Comparison of ENCODE assay signal across 10 cellular contexts in the genomic region with DNA sequence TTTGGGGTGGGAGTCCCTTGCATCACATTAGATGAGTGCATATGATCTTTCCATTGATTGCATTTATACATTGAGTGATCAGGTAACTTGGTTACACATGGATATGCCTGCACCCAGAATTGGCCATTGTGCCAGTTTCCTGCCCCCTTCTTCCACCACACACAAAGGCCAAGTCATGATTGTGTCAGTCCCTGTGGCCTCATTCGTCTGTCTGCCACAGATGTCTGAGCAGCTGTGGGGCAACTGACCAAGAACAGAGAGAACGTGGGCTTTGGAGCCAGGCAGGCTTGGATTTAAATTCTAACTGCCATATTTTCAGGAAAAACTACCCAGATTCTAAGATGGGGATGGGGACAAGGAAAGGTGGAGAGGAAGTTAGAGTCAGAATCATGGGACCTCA. TPM values are rescaled to one million over a fixed set of nuclear protein-coding genes. Genes with fewer than 3 reads are reported as not detected.
DNase-seq lines count a peak whose midpoint lies in the region; ATAC-seq and TF ChIP-seq lines count a peak whose summit lies in the region.
"Had no signal": no experiment of that assay in that cellular context is flagged by ENCODE, and none has a peak within 500 bp of the region (broad histone marks: within the 10 kb centered on the region; RNA-seq: fewer than 3 reads in every experiment).

No MANE protein-coding gene starts in this region.

- peak overlapping the region; percentile 85; the same call in 1 of the 2 replicates for H3K27ac ChIP-seq in GM23248
- H3K27ac ChIP-seq in mammary epithelial cell (ENCODE audit: insufficient read depth, low read depth, low read length): peak overlapping the region; percentile 98
- H3K27ac ChIP-seq in thyroid gland: no peak overlapping the region

- no peaks in the 10 kb centered on the region for H3K9me3 ChIP-seq in GM23248 (ENCODE audit: low read depth)
- no peaks in the 10 kb centered on the region for H3K9me3 ChIP-seq in mammary epithelial cell (replicated peaks; ENCODE audit: insufficient read depth, low read length)
- no peaks in the 10 kb centered on the region for H3K9me3 ChIP-seq in thyroid gland

- H3K4me1 ChIP-seq in GM23248 (ENCODE audit: insufficient read depth) (peaks cover 81% of the 10 kb centered on the region), mammary epithelial cell (ENCODE audit: insufficient read depth, low read length) (peaks cover 90% of the 10 kb centered on the region), thyroid gland (peaks cover 46 to 59% of the 10 kb centered on the region in 2 donors)

- in situ Hi-C loops in GM23248 (cut with MboI) (loop anchor here (10.0 to 25.0 kb wide), 3 partner anchors 308 to 971 kb away; partner anchors contain the start of gene LEKR1), mammary epithelial cell (cut with MboI; ENCODE audit: low sequenced_read_pairs in 2 of 2) (loop anchor here in 1 of 2 donors (10.0 to 25.0 kb wide), 3 partner anchors 448 to 971 kb away; partner anchors contain the start of gene SSR3)

- H3K4me2 ChIP-seq in GM23248 (ENCODE audit: unreplicated experiment) (peak overlapping the region; percentile 55), mammary epithelial cell (ENCODE audit: insufficient read depth, low read depth, low read length) (no peak overlapping the region)

- 15 to 30% methylated on average over 2 of the region's 2 CpGs for WGBS in GM23248 (ENCODE audit: low coverage in 1 of 2, low lambda C conversion rate in 2 of 2, missing lambda C conversion rate in 2 of 2), 2 experiments
- WGBS in mammary epithelial cell (ENCODE audit: low coverage, missing lambda C conversion rate): 26% methylated on average over 2 of the region's 2 CpGs
- 70 to 88% methylated on average over 2 of the region's 2 CpGs for WGBS in thyroid gland, 2 donors

- H3K27me3 ChIP-seq in GM23248 (replicated peaks; ENCODE audit: insufficient read depth) (no peaks in the 10 kb centered on the region), mammary epithelial cell (ENCODE audit: insufficient read depth, low read length) (no peaks in the 10 kb centered on the region), thyroid gland (no peaks in the 10 kb centered on the region)

- H3K36me3 ChIP-seq in GM23248 (ENCODE audit: low read depth) (no peaks in the 10 kb centered on the region), mammary epithelial cell (ENCODE audit: insufficient read depth, low read length) (no peaks in the 10 kb centered on the region), thyroid gland (no peaks in the 10 kb centered on the region)

- CTCF ChIA-PET in mammary epithelial cell (lab: Charles Lee; ENCODE audit: low non-redundant PET): interaction anchor here (0.5 kb wide), 1 partner anchor 982 kb away, joined by 5 read pairs; no protein-coding TSS in a partner anchor

- H3K9ac ChIP-seq in GM23248 (no peak overlapping the region), mammary epithelial cell (ENCODE audit: insufficient read depth, low read length) (no peak overlapping the region)

- H3K4me1 Mint-ChIP-seq in naive thymus-derived CD8-positive, alpha-beta T cell: peaks cover 36 to 69% (median 63%) of the 10 kb centered on the region in 4 donors

- H2AFZ ChIP-seq in GM23248: no peak overlapping the region
- peak overlapping the region; percentile 9 for H2AFZ ChIP-seq in mammary epithelial cell (ENCODE audit: low read depth, low read length)

- peaks cover 71% of the 10 kb centered on the region for H3F3A ChIP-seq in GM23248 (ENCODE audit: insufficient read depth)

- H3K27ac Mint-ChIP-seq in naive thymus-derived CD8-positive, alpha-beta T cell: peak overlapping the region; percentile 58 to 98 (median 96)

- dilution Hi-C loops in mammary epithelial cell (cut with HindIII; ENCODE audit: low sequenced_read_pairs): no loop called here

- H3K36me3 Mint-ChIP-seq in naive thymus-derived CD8-positive, alpha-beta T cell: no peaks in the 10 kb centered on the region

- no peaks in the 10 kb centered on the region for H3K9me3 Mint-ChIP-seq in naive thymus-derived CD8-positive, alpha-beta T cell

- H3K4me3 Mint-ChIP-seq in naive thymus-derived CD8-positive, alpha-beta T cell: peak overlapping the region in 1 of 10 donors; percentile 50

- intact Hi-C loops in mammary epithelial cell (cut with micrococcal nuclease) (loop anchor here (5.0 to 10.0 kb wide), 4 partner anchors 158 to 1118 kb away; no protein-coding TSS in a partner anchor), thyroid gland (cut with DNase I) (loop anchor here (5.0 to 10.0 kb wide), 4 partner anchors 41 to 598 kb away; partner anchors contain the start of gene TIPARP)

- H4K20me1 ChIP-seq in GM23248 (ENCODE audit: insufficient read depth) (no peaks in the 10 kb centered on the region), mammary epithelial cell (ENCODE audit: insufficient read depth, low read length) (no peaks in the 10 kb centered on the region)

- H3K4me3 ChIP-seq in GM23248 (no peak overlapping the region), mammary epithelial cell (replicated peaks in 1 of 3; ENCODE audit: insufficient read depth in 1 of 3, low read depth in 2 of 3, low read length in 3 of 3) (no peak overlapping the region), thyroid gland (replicated peaks in 1 of 3) (no peak overlapping the region)

- no TSS peak for BruUV-seq in mammary epithelial cell (replicated peaks; lab: Mats Ljungman, UMichigan)

- TF ChIP-seq CTCF in mammary epithelial cell (conservative IDR thresholded peaks at IDR 0.05 in 1 of 2, IDR thresholded peaks at IDR 0.05 in 1 of 2; ENCODE audit: extremely low read depth in 1 of 2, insufficient read depth in 1 of 2, low read depth in 1 of 2, low read length in 2 of 2): no peak
- TF ChIP-seq CTCF in thyroid gland (IDR thresholded peaks at IDR 0.05): no peak

- no peaks in the 10 kb centered on the region for H3K9me2 ChIP-seq in GM23248 (ENCODE audit: insufficient read depth)

- DNase-seq in Ammon's horn (ENCODE audit: low spot score) (peak; percentile 93), GM23248 (peak; percentile 64), mammary epithelial cell (peak; percentile 22), GOT3 (lab: John Stamatoyannopoulos, UW) (no peak), thyroid gland (no peak)
- no peak for DNase-seq in naive thymus-derived CD8-positive, alpha-beta T cell
- DNase-seq: activated T-cell treated with anti-CD3 and anti-CD28 coated beads, Interleukin-2, amount 50 U/mL, for 1 hour; NCI-H345 had no signal

- no peaks in the 10 kb centered on the region for H3K79me2 ChIP-seq in GM23248 (ENCODE audit: insufficient read depth)
- no peaks in the 10 kb centered on the region for H3K79me2 ChIP-seq in mammary epithelial cell (ENCODE audit: insufficient read depth, low read length)

- POLR2A ChIA-PET in naive thymus-derived CD8-positive, alpha-beta T cell (lab: Charles Lee): interaction anchor here (7.9 kb wide), 1 partner anchor 43 kb away, joined by 67 read pairs; no protein-coding TSS in a partner anchor

- no peak for TF ChIP-seq POLR2A in thyroid gland (IDR thresholded peaks at IDR 0.05)

- ATAC-seq in naive thymus-derived CD8-positive, alpha-beta T cell: no peak
- ATAC-seq in HG02885 (IDR thresholded peaks at IDR 0.05; ENCODE audit: poor library complexity, unreplicated experiment): no peak
- ATAC-seq in HG02623 (IDR thresholded peaks at IDR 0.05; ENCODE audit: unreplicated experiment): no peak

- H3K27me3 Mint-ChIP-seq in naive thymus-derived CD8-positive, alpha-beta T cell: no peaks in the 10 kb centered on the region

RNA-seq across cellular contexts. Expression of gene CCNL1, which starts 27.0 kb away (rescaled TPM):
- 88.9 and 97.7 TPM in 2 replicates for total RNA-seq in GM23248 (2014; rRNA removed; shearing (Covaris generic))
- polyA plus RNA-seq in GM23248 (2016; fragmentation: Nextera tagmentation; extraction: Ambion mirVana): 58.6 and 77.5 TPM in 2 replicates
- 100 to 1,000 TPM; 127 to 130 TPM for total RNA-seq in mammary epithelial cell
- polyA plus RNA-seq in mammary epithelial cell: 42.7 TPM
- polyA minus RNA-seq in mammary epithelial cell: 37.7 TPM
- total RNA-seq in naive thymus-derived CD8-positive, alpha-beta T cell: 100 to 1,000 TPM; 385 to 388 TPM
- polyA plus RNA-seq in naive thymus-derived CD8-positive, alpha-beta T cell: 10 to 100 TPM; 52.9 to 57.0 (median 54.9) TPM
- 100 to 1,000 TPM; 142 to 375 (median 227) TPM for total RNA-seq in thyroid gland

Comparison
In these comparisons a context has a peak if more than half of its experiments do, and no peak if none do; other contexts are left out.
1. DNase-seq: peak in Ammon's horn (single experiment), GM23248 (single experiment) and mammary epithelial cell (single experiment); none in naive thymus-derived CD8-positive, alpha-beta T cell (0 of 10), GOT3 (single experiment) and thyroid gland (0 of 2).
2. H3K27ac ChIP-seq: peak in GM23248 (single experiment) and mammary epithelial cell (single experiment); none in thyroid gland (0 of 3).